ENCODE assay signal across 2 cellular contexts in genomic region chr15:43218908-43219706, GRCh38.
TF ChIP-seq lines count a peak whose summit lies in the region.

No MANE protein-coding gene starts in this region.

TF ChIP-seq in HCT116, 20 proteins besides CTCF, POLR2A, EP300 and RAD21:
- TF ChIP-seq JUND (IDR thresholded peaks at IDR 0.05) (no peak), ELF1 (IDR thresholded peaks at IDR 0.05; ENCODE audit: borderline replicate concordance, low read depth) (no peak), YY1 (IDR thresholded peaks at IDR 0.05; ENCODE audit: extremely low read depth, insufficient replicate concordance, low read depth, low read length) (no peak), ATF3 (IDR thresholded peaks at IDR 0.05) (no peak), CBX3 (IDR thresholded peaks at IDR 0.05; ENCODE audit: low read depth) (no peak), FOSL1 (IDR thresholded peaks at IDR 0.05; ENCODE audit: low read depth) (no peak), POLR2AphosphoS5 (IDR thresholded peaks at IDR 0.05; ENCODE audit: low read depth, low read length) (no peak)
- TF ChIP-seq, protein P1, sequence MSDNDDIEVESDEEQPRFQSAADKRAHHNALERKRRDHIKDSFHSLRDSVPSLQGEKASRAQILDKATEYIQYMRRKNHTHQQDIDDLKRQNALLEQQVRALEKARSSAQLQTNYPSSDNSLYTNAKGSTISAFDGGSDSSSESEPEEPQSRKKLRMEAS (IDR thresholded peaks at IDR 0.05): no peak

TF ChIP-seq in GM12878, 131 proteins besides CTCF, POLR2A, EP300 and RAD21:
- TF ChIP-seq SKIL (IDR thresholded peaks at IDR 0.05; ENCODE audit: low read depth, poor library complexity, severe bottlenecking) (no peak), SMAD5 (IDR thresholded peaks at IDR 0.05; ENCODE audit: low read depth) (no peak), STAT3 (IDR thresholded peaks at IDR 0.05; ENCODE audit: low read depth, low read length) (no peak), SMARCA5 (IDR thresholded peaks at IDR 0.05) (no peak), ZNF384 (IDR thresholded peaks at IDR 0.05; ENCODE audit: borderline replicate concordance, low read depth, low read length) (no peak), PRDM15 (CRISPR knock-in tag; IDR thresholded peaks at IDR 0.05) (no peak), FOXM1 (IDR thresholded peaks at IDR 0.05; ENCODE audit: low read depth, low read length) (no peak), BCL3 (IDR thresholded peaks at IDR 0.05; ENCODE audit: borderline replicate concordance, insufficient read depth, low read depth, low read length, poor library complexity, severe bottlenecking) (no peak), PAX5 (IDR thresholded peaks at IDR 0.05; ENCODE audit: borderline replicate concordance, low read depth, low read length) (no peak), TARDBP (IDR thresholded peaks at IDR 0.05; ENCODE audit: borderline replicate concordance) (no peak), ZNF622 (IDR thresholded peaks at IDR 0.05) (no peak), YBX1 (IDR thresholded peaks at IDR 0.05) (no peak), SIN3A (IDR thresholded peaks at IDR 0.05; ENCODE audit: low read depth, low read length) (no peak), CEBPZ (IDR thresholded peaks at IDR 0.05; ENCODE audit: low read depth, low read length) (no peak), RB1 (IDR thresholded peaks at IDR 0.05; ENCODE audit: borderline replicate concordance) (no peak), SIX5 (IDR thresholded peaks at IDR 0.05; ENCODE audit: low read depth, low read length, severe bottlenecking) (no peak), STAT1 (conservative IDR thresholded peaks at IDR 0.05) (no peak), POLR2AphosphoS5 (IDR thresholded peaks at IDR 0.05; ENCODE audit: low read length) (no peak), MLLT1 (IDR thresholded peaks at IDR 0.05) (no peak)
- TF ChIP-seq, protein P2, sequence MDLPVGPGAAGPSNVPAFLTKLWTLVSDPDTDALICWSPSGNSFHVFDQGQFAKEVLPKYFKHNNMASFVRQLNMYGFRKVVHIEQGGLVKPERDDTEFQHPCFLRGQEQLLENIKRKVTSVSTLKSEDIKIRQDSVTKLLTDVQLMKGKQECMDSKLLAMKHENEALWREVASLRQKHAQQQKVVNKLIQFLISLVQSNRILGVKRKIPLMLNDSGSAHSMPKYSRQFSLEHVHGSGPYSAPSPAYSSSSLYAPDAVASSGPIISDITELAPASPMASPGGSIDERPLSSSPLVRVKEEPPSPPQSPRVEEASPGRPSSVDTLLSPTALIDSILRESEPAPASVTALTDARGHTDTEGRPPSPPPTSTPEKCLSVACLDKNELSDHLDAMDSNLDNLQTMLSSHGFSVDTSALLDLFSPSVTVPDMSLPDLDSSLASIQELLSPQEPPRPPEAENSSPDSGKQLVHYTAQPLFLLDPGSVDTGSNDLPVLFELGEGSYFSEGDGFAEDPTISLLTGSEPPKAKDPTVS (IDR thresholded peaks at IDR 0.05; ENCODE audit: low read depth, low read length): no peak
